ENCODE assay signal across 8 cellular contexts in genomic region chr5:121962347-121962670, GRCh38. TPM values are rescaled to one million over a fixed set of nuclear protein-coding genes. Genes with fewer than 3 reads are reported as not detected.
DNase-seq lines count a peak whose midpoint lies in the region; ATAC-seq, FAIRE-seq and TF ChIP-seq lines count a peak whose summit lies in the region.

No MANE protein-coding gene starts in this region.

- H3K4me3 ChIP-seq in SJSA1 (peak overlapping the region; percentile 62), small intestine (ENCODE audit: low read depth in 1 of 2, low read length in 2 of 2) (peak overlapping the region; percentile 57 to 90)

- peaks cover 43% of the 10 kb centered on the region for H3K4me1 Mint-ChIP-seq in activated T-cell treated with anti-CD3 and anti-CD28 coated beads, Interleukin-2, amount 50 U/mL, for 24 hours (ENCODE audit: low read depth)

- H3K4me1 ChIP-seq in SJSA1 (replicated peaks): peaks cover 14% of the 10 kb centered on the region
- H3K4me1 ChIP-seq in foreskin keratinocyte: peaks cover 5% of the 10 kb centered on the region
- H3K4me1 ChIP-seq in small intestine (ENCODE audit: control insufficient read depth in 2 of 2, insufficient read depth in 1 of 2, low read depth in 1 of 2, low read length in 1 of 2): peaks cover 2 to 7% of the 10 kb centered on the region in 2 donors

- H3K36me3 Mint-ChIP-seq in activated T-cell treated with anti-CD3 and anti-CD28 coated beads, Interleukin-2, amount 50 U/mL, for 24 hours (ENCODE audit: low read depth): peaks cover 46% of the 10 kb centered on the region

- 0% methylated on average over 6 of the region's 6 CpGs for WGBS in small intestine, 3 donors

- peaks cover 12% of the 10 kb centered on the region for H3K27me3 Mint-ChIP-seq in activated T-cell treated with anti-CD3 and anti-CD28 coated beads, Interleukin-2, amount 50 U/mL, for 24 hours

- no peak for DNase-seq in activated T-cell treated with anti-CD3 and anti-CD28 coated beads, Interleukin-2, amount 50 U/mL, for 24 hours
- DNase-seq in activated T-cell treated with anti-CD3 and anti-CD28 coated beads, Interleukin-2, amount 50 U/mL, for 1 hour: no peak
- no peak for DNase-seq in SJSA1 (ENCODE audit: low read depth in 1 of 2, low spot score in 2 of 2)
- no peak for DNase-seq in foreskin keratinocyte
- DNase-seq in small intestine: no peak
- DNase-seq in D721Med (ENCODE audit: insufficient read length, low spot score): no peak
- DNase-seq in effector CD8-positive, alpha-beta T cell (lab: John Stamatoyannopoulos, UW): no peak

- TF ChIP-seq CTCF in foreskin keratinocyte (conservative IDR thresholded peaks at IDR 0.05): no peak
- TF ChIP-seq CTCF in D721Med (IDR thresholded peaks at IDR 0.05; ENCODE audit: insufficient read depth, missing control alignments): no peak

- H3K36me3 ChIP-seq in SJSA1 (peaks cover 4% of the 10 kb centered on the region; the same call in 1 of the 2 replicates), small intestine (ENCODE audit: control insufficient read depth in 2 of 2, insufficient read depth in 2 of 2, low read length in 2 of 2) (no peaks in the 10 kb centered on the region)

- ATAC-seq in HG02885 (IDR thresholded peaks at IDR 0.05; ENCODE audit: poor library complexity, unreplicated experiment) (peak; percentile 45), foreskin keratinocyte (no peak)

- H3K9me3 ChIP-seq in SJSA1 (replicated peaks) (no peaks in the 10 kb centered on the region), small intestine (ENCODE audit: control insufficient read depth, low read depth) (no peaks in the 10 kb centered on the region)

- H3K27me3 ChIP-seq in SJSA1 (replicated peaks) (0 out of 2 replicates have a peak, but pooled peaks cover 7% of the 10 kb centered on the region), foreskin keratinocyte (peaks cover 2% of the 10 kb centered on the region), small intestine (ENCODE audit: control insufficient read depth in 2 of 2, insufficient read depth in 2 of 2, low read length in 2 of 2) (no peaks in the 10 kb centered on the region)

- H3K27ac ChIP-seq in SJSA1 (peak overlapping the region; percentile 55), foreskin keratinocyte (peak overlapping the region; percentile 84), small intestine (ENCODE audit: low read depth in 1 of 2, low read length in 1 of 2) (peak overlapping the region; percentile 76 to 87)

- H3K4me3 Mint-ChIP-seq in activated T-cell treated with anti-CD3 and anti-CD28 coated beads, Interleukin-2, amount 50 U/mL, for 24 hours: peak overlapping the region; percentile 96

- H3K27ac Mint-ChIP-seq in activated T-cell treated with anti-CD3 and anti-CD28 coated beads, Interleukin-2, amount 50 U/mL, for 24 hours: peak overlapping the region; percentile 99

- FAIRE-seq in small intestine (lab: Jason Lieb, UNC) (no peak), D721Med (lab: Jason Lieb, UNC) (no peak)

- H3K9me3 Mint-ChIP-seq in activated T-cell treated with anti-CD3 and anti-CD28 coated beads, Interleukin-2, amount 50 U/mL, for 24 hours: peaks cover 2% of the 10 kb centered on the region

RNA-seq across cellular contexts. Expression of gene SRFBP1, which starts 0.5 kb away (rescaled TPM):
- total RNA-seq in SJSA1 (2014; rRNA removed; shearing (Covaris generic)): 35.1 and 40.6 TPM in 2 replicates
- total RNA-seq in foreskin keratinocyte: 16.3 and 18.2 TPM in 2 replicates
- 3.0 and 3.8 TPM in 2 replicates for polyA plus RNA-seq in foreskin keratinocyte
- 1 to 10 TPM; 2.4 to 4.9 (median 2.9) TPM for polyA plus RNA-seq in small intestine
